Comparison of ENCODE assay signal across 15 cellular contexts in the genomic region with DNA sequence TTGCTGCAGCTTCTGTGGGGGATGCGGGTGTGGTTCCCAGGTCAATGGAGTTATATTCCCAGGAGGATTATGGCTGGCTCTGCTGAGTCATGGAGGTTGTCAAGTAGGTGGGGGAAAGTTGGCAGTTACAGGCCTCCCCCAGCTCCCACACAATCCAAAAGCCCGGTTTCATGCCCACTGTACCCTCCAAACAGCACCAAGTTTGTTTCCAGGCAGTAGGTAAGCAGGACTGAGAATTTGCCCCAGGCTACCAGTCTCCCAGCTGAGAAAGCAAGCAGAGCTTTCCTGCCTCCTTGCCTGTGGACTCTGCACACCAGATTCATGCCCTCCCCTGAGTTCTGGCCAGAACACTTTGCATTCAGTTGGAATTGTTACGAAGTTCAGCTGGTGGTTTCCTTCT.
DNase-seq lines count a peak whose midpoint lies in the region; ATAC-seq, FAIRE-seq and TF ChIP-seq lines count a peak whose summit lies in the region.
"Had no signal": no experiment of that assay in that cellular context is flagged by ENCODE, and none has a peak within 500 bp of the region (broad histone marks: within the 10 kb centered on the region; RNA-seq: fewer than 3 reads in every experiment).

No MANE protein-coding gene starts in this region.

- intact Hi-C loops in sciatic nerve (cut with DNase I) = no loop called here

- TF ChIP-seq POLR2A in NB4 (IDR thresholded peaks at IDR 0.05; ENCODE audit: extremely low read depth, insufficient read length) (no peak), GM12892 (IDR thresholded peaks at IDR 0.05; ENCODE audit: low read depth, low read length) (no peak)

- DNase-seq in H4 (ENCODE audit: low spot score) (peak; percentile 15), NB4 (ENCODE audit: low read depth) (peak; percentile 4), islet precursor cell (peak; percentile 57), sciatic nerve (ENCODE audit: low spot score) (no peak), GM12892 (ENCODE audit: insufficient read length) (no peak)
- DNase-seq: BE2C; CD8-positive, alpha-beta T cell; COR-L47; DND-41; GF-D8; KG1 had no signal

- no peak overlapping the region for H3K4me3 ChIP-seq in NB4 (ENCODE audit: low read depth, low read length)
- H3K4me3 ChIP-seq: A549 had no signal

- no peak for TF ChIP-seq CTCF in NB4 (IDR thresholded peaks at IDR 0.05; ENCODE audit: low read depth, low read length)

- no peak for FAIRE-seq in GM12892 (lab: Jason Lieb, UNC)
- FAIRE-seq: A549, H54 had no signal

- ATAC-seq in sciatic nerve (no peak), GM21717 (IDR thresholded peaks at IDR 0.05; ENCODE audit: unreplicated experiment) (no peak), HG03442 (IDR thresholded peaks at IDR 0.05; ENCODE audit: unreplicated experiment) (no peak)
- ATAC-seq: A549; CD8-positive, alpha-beta T cell had no signal

Comparison
In these comparisons a context has a peak if more than half of its experiments do, and no peak if none do; other contexts are left out.
1. DNase-seq: peak in H4 (single experiment), NB4 (single experiment) and islet precursor cell (single experiment); none in sciatic nerve (single experiment) and GM12892 (single experiment).